In the genomic region with DNA sequence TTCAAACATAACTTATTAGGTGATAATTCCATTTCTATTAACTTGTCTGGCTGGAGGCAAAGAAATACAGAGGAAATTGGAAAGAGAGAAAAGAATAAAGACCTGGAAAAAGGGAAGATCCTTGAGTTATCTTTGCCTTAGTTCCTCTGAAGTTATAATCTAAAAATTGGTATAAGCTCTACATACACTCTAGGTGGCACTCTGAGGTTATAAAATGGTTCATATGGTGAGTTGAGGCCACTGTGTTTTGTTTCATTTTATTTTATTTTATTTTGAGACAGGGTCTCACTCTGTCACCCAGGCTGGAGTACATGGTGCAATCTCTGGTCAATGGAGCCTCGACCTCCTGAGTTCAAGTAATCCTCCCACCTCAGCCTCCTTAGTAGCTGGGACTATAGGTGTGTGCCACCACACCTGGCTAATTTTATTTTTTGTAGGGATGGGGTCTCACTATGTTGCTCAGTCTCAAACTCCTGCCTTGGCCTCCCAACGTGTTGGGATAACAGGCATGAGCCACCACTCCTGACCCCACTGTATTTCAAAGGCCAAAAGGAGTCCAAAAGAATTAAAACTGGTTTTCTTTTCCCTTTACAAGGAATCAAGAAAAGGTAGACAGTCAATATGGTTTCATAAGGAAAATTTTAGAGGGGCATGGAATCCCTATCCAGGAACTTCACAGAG, we compare ENCODE assay signal across 11 cellular contexts. TPM values are rescaled to one million over a fixed set of nuclear protein-coding genes. Genes with fewer than 3 reads are reported as not detected.
DNase-seq lines count a peak whose midpoint lies in the region; ATAC-seq, FAIRE-seq and TF ChIP-seq lines count a peak whose summit lies in the region.
"Had no signal": no experiment of that assay in that cellular context is flagged by ENCODE, and none has a peak within 500 bp of the region (broad histone marks: within the 10 kb centered on the region; RNA-seq: fewer than 3 reads in every experiment).

No MANE protein-coding gene starts in this region.

- H2AFZ ChIP-seq in H9 (ENCODE audit: low read length) (no peak overlapping the region), PC-9 (no peak overlapping the region)

- no peak overlapping the region for H3K27ac ChIP-seq in H9 (ENCODE audit: insufficient read length, low read depth, low read length)
- H3K27ac ChIP-seq in PC-9, result no peak overlapping the region
- H3K27ac ChIP-seq: neutrophil had no signal

- no peak overlapping the region for H2BK15ac ChIP-seq in H9 (ENCODE audit: low read depth, low read length)

- no peak overlapping the region; a peak in 1 of 5 replicates for H3K4me3 Mint-ChIP-seq in H9
- H3K4me3 Mint-ChIP-seq: CD8-positive, alpha-beta memory T cell had no signal

- H3T11ph ChIP-seq in H9 (ENCODE audit: low read length), result no peak overlapping the region

- no peak overlapping the region for H2BK20ac ChIP-seq in H9 (ENCODE audit: low read depth, low read length, poor library complexity, severe bottlenecking)

- H3K4me1 ChIP-seq in H9 (ENCODE audit: insufficient read depth, low read length) (no peaks in the 10 kb centered on the region), PC-9 (replicated peaks; ENCODE audit: insufficient read depth) (peaks cover 20% of the 10 kb centered on the region)

- no peaks in the 10 kb centered on the region for H3K79me1 ChIP-seq in H9 (ENCODE audit: insufficient read depth, low read depth, low read length, poor library complexity, severe bottlenecking)

- FAIRE-seq in RCC 7860 (lab: Jason Lieb, UNC), result no peak

- H3K23ac ChIP-seq in H9 (ENCODE audit: insufficient read length, low read depth, low read length), result no peak overlapping the region

- TF ChIP-seq CTCF in AG10803 (conservative IDR thresholded peaks at IDR 0.05; ENCODE audit: low read length) (peak; percentile 20; the same call in 1 of the 2 replicates), H9 (conservative IDR thresholded peaks at IDR 0.05) (peak; percentile 48; the same call in 2 of the 3 replicates), PC-9 (conservative IDR thresholded peaks at IDR 0.05) (peak; percentile 41; the same call in 1 of the 2 replicates), fibroblast of the aortic adventitia (IDR thresholded peaks at IDR 0.05; ENCODE audit: insufficient read depth, low read length) (no peak)

- DNase-seq in AG10803 (ENCODE audit: low read depth) (no peak), H9 (no peak), PC-9 (no peak), fibroblast of the aortic adventitia (ENCODE audit: low read depth) (peak; percentile 11), RCC 7860 (ENCODE audit: low spot score) (no peak)
- DNase-seq in stimulated activated CD4-positive, alpha-beta T cell treated with anti-CD3 and anti-CD28 coated beads, Interleukin-4, amount 100 ng/mL, for 4 hours, result no peak
- DNase-seq: CD8-positive, alpha-beta memory T cell had no signal

- no peak overlapping the region for H3K14ac ChIP-seq in H9 (ENCODE audit: insufficient read depth, low read length)

- H2BK120ac ChIP-seq in H9 (ENCODE audit: low read depth, low read length, poor library complexity, severe bottlenecking), result no peak overlapping the region

- H3K27me3 ChIP-seq in H9 (ENCODE audit: insufficient read depth, low read length) (no peaks in the 10 kb centered on the region), PC-9 (ENCODE audit: insufficient read depth, low read depth) (no peaks in the 10 kb centered on the region)

- no peak overlapping the region for H4K91ac ChIP-seq in H9 (ENCODE audit: insufficient read length, low read depth, low read length)

- H3K9me2 ChIP-seq in PC-9 (ENCODE audit: insufficient read depth), result no peaks in the 10 kb centered on the region

- no peaks in the 10 kb centered on the region; a peak in 2 of 7 replicates for H3K36me3 Mint-ChIP-seq in H9 (ENCODE audit: insufficient read depth in 1 of 3, low read depth in 3 of 3)
- H3K36me3 Mint-ChIP-seq: CD8-positive, alpha-beta memory T cell had no signal

- ATAC-seq in GM19397 (IDR thresholded peaks at IDR 0.05; ENCODE audit: unreplicated experiment) (no peak), HG02970 (IDR thresholded peaks at IDR 0.05; ENCODE audit: low FRiP score, unreplicated experiment) (no peak)

- H3K18ac ChIP-seq in H9 (ENCODE audit: insufficient read length, low read depth, low read length), result no peak overlapping the region

- BruUV-seq in PC-9 (replicated peaks; lab: Mats Ljungman, UMichigan), result no TSS peak

- H3F3A ChIP-seq in PC-9 (ENCODE audit: insufficient read depth, low read depth), result no peaks in the 10 kb centered on the region

- H4K5ac ChIP-seq in H9 (ENCODE audit: insufficient read length, low read depth, low read length), result no peak overlapping the region

- no peak overlapping the region for H3K4me3 ChIP-seq in AG10803 (ENCODE audit: low read length)
- H3K4me3 ChIP-seq in PC-9, result no peak overlapping the region
- no peak overlapping the region for H3K4me3 ChIP-seq in fibroblast of the aortic adventitia (ENCODE audit: low read depth, low read length)

- H3K27ac Mint-ChIP-seq in H9, result no peak overlapping the region

- no peaks in the 10 kb centered on the region; a peak in 1 of 5 replicates for H3K9me3 Mint-ChIP-seq in H9
- H3K9me3 Mint-ChIP-seq: CD8-positive, alpha-beta memory T cell had no signal

- H3K36me3 ChIP-seq in PC-9 (ENCODE audit: low read depth), result no peaks in the 10 kb centered on the region
- H3K36me3 ChIP-seq: neutrophil had no signal

- no peaks in the 10 kb centered on the region; the same call in 1 of the 2 replicates for H3K27me3 Mint-ChIP-seq in H9 (ENCODE audit: low read depth)

- CTCF ChIA-PET in PC-9 (lab: Charles Lee), result no interaction called here

- no peak overlapping the region for H3K9ac ChIP-seq in H9 (ENCODE audit: extremely low read depth, insufficient read length, low read length)

- H3K9me3 ChIP-seq in H9 (ENCODE audit: control insufficient read depth, low read depth, low read length) (no peaks in the 10 kb centered on the region), PC-9 (ENCODE audit: insufficient read depth, low read depth) (no peaks in the 10 kb centered on the region)
- H3K9me3 ChIP-seq: neutrophil had no signal

- H4K8ac ChIP-seq in H9 (replicated peaks; ENCODE audit: insufficient read length, low read depth, low read length), result no peak overlapping the region

- H3K56ac ChIP-seq in H9 (ENCODE audit: insufficient read length, low read depth, low read length), result no peak overlapping the region

- H4K20me1 ChIP-seq in H9 (ENCODE audit: control insufficient read depth, insufficient read depth, insufficient read length), result no peaks in the 10 kb centered on the region
- no peaks in the 10 kb centered on the region for H4K20me1 ChIP-seq in PC-9 (ENCODE audit: insufficient read depth)

- POLR2A ChIA-PET in PC-9 (lab: Charles Lee; ENCODE audit: unreplicated experiment), result no interaction called here

- intact Hi-C loops in PC-9 (cut with micrococcal nuclease; ENCODE audit: unreplicated experiment), result loop anchor here (1.0 to 10.0 kb wide), 2 partner anchors 159 to 188 kb away; no protein-coding TSS in a partner anchor

- no CpG with 5 or more reads among the region's 2 CpGs for WGBS in H9 (ENCODE audit: extremely low coverage, insufficient read length, low lambda C conversion rate)

- H2AK5ac ChIP-seq in H9 (ENCODE audit: insufficient read length, low read length), result no peak overlapping the region

- H3K4me1 Mint-ChIP-seq in H9, result peaks cover 2 to 11% of the 10 kb centered on the region in 2 experiments; a peak in 3 of 4 replicates

- no peak overlapping the region for H2BK5ac ChIP-seq in H9 (ENCODE audit: insufficient read length, low read length)

- no peaks in the 10 kb centered on the region for H3K79me2 ChIP-seq in H9 (ENCODE audit: insufficient read depth, low read length)
- H3K79me2 ChIP-seq in PC-9 (ENCODE audit: low read depth), result no peaks in the 10 kb centered on the region

- H3K23me2 ChIP-seq in H9 (ENCODE audit: insufficient read length, low read depth, low read length, poor library complexity, severe bottlenecking), result peaks cover 2% of the 10 kb centered on the region

- H3K4me2 ChIP-seq in H9 (ENCODE audit: insufficient read depth, insufficient read length, low read length) (no peak overlapping the region), PC-9 (no peak overlapping the region)

- no peak overlapping the region for H3K4ac ChIP-seq in H9 (ENCODE audit: low read depth, low read length)

- no peak overlapping the region for H2BK12ac ChIP-seq in H9 (ENCODE audit: insufficient read length, low read depth, low read length)

RNA-seq across cellular contexts. Expression of a gene that starts 19.4 kb away (rescaled TPM):
- not detected in 2 replicates for total RNA-seq in H9 (2021)
- not detected in 2 replicates for total RNA-seq in PC-9 (2021)
- not detected in 2 replicates for total RNA-seq in fibroblast of the aortic adventitia (ENCODE audit: low replicate concordance)
- total RNA-seq: CD8-positive, alpha-beta memory T cell; subcutaneous adipose tissue had no signal

RNA-seq across cellular contexts. Expression of a gene that starts 29.4 kb away (rescaled TPM):
- not detected in 2 replicates for total RNA-seq in H9 (2021)
- not detected in 2 replicates for total RNA-seq in PC-9 (2021)
- not detected in 2 replicates for total RNA-seq in fibroblast of the aortic adventitia (ENCODE audit: low replicate concordance)
- total RNA-seq: CD8-positive, alpha-beta memory T cell; subcutaneous adipose tissue had no signal

RNA-seq across cellular contexts. Expression of a gene that starts 52.9 kb away (rescaled TPM):
- 2.9 and 4.1 TPM in 2 replicates for total RNA-seq in H9 (2021)
- 9.1 and 12.0 TPM in 2 replicates for total RNA-seq in PC-9 (2021)
- 6.7 and 12.0 TPM in 2 replicates for total RNA-seq in fibroblast of the aortic adventitia (ENCODE audit: low replicate concordance)
